18 cellular contexts compared by ENCODE assay signal in genomic region chr11:81886406-81887075, GRCh38.
"Had no signal": no experiment of that assay in that cellular context is flagged by ENCODE, and none has a peak within 500 bp of the region (broad histone marks: within the 10 kb centered on the region; RNA-seq: fewer than 3 reads in every experiment).

No MANE protein-coding gene starts in this region.

- H3K27ac Mint-ChIP-seq: dendritic cell treated with granulocyte-macrophage colony-stimulating factor and Interleukin-4, amounts not matched to agents 40 ng/mL and 50 ng/mL, for 4 days; effector memory CD8-positive, alpha-beta T cell; naive thymus-derived CD4-positive, alpha-beta T cell; type B pancreatic cell had no signal

- ATAC-seq: effector memory CD8-positive, alpha-beta T cell; gastrocnemius medialis; heart right ventricle; naive thymus-derived CD4-positive, alpha-beta T cell; sciatic nerve had no signal

- H3K9me3 Mint-ChIP-seq: neural crest cell, type B pancreatic cell had no signal

- H3K4me1 Mint-ChIP-seq: naive thymus-derived CD4-positive, alpha-beta T cell; neural crest cell had no signal

- H3K36me3 Mint-ChIP-seq: type B pancreatic cell had no signal

- H3K4me3 Mint-ChIP-seq: dendritic cell treated with granulocyte-macrophage colony-stimulating factor and Interleukin-4, amounts not matched to agents 40 ng/mL and 50 ng/mL, for 4 days; effector memory CD8-positive, alpha-beta T cell; naive thymus-derived CD4-positive, alpha-beta T cell; neural crest cell; type B pancreatic cell had no signal

- DNase-seq: effector memory CD8-positive, alpha-beta T cell; gastrocnemius medialis; heart right ventricle; hypothalamus; kidney glomerular epithelial cell; mammary epithelial cell; naive thymus-derived CD4-positive, alpha-beta T cell; posterior cingulate gyrus; spleen; stimulated activated CD4-positive, alpha-beta T cell treated with anti-CD3 and anti-CD28 coated beads, Interleukin-15, amount 100 ng/mL, for 24 hours; stimulated activated CD4-positive, alpha-beta T cell treated with anti-CD3 and anti-CD28 coated beads, Interleukin-1b, Interleukin-23, amount 100 ng/mL, for 48 hours; stimulated activated CD4-positive, alpha-beta T cell treated with anti-CD3 and anti-CD28 coated beads, Interleukin-4, amount 100 ng/mL, for 4 hours; stimulated activated naive CD4-positive, alpha-beta T cell; thyroid gland had no signal
